In genomic region chr1:63322248-63322943, GRCh38 we compare ENCODE assay signal across 8 cellular contexts. TPM values are rescaled to one million over a fixed set of nuclear protein-coding genes. Genes with fewer than 3 reads are reported as not detected.
DNase-seq lines count a peak whose midpoint lies in the region; ATAC-seq and TF ChIP-seq lines count a peak whose summit lies in the region.

FOXD3 (plus strand) TSS chr1:63322567; CDS start chr1:63323059, 492 bp downstream.

- ATAC-seq in GM21526 (IDR thresholded peaks at IDR 0.05; ENCODE audit: low FRiP score, unreplicated experiment): peak; percentile 47
- ATAC-seq in activated CD8-positive, alpha-beta T cell treated with anti-CD3 and anti-CD28 coated beads for 36 hours: peak; percentile 19
- no peak for ATAC-seq in HG03565 (IDR thresholded peaks at IDR 0.05; ENCODE audit: unreplicated experiment)

- CTCF ChIA-PET in activated CD8-positive, alpha-beta T cell treated with anti-CD3 and anti-CD28 coated beads for 36 hours (lab: Charles Lee): interaction anchor here (1.2 kb wide), 1 partner anchor 10 kb away, joined by 6 read pairs; no protein-coding TSS in a partner anchor

- intact Hi-C loops in activated CD8-positive, alpha-beta T cell treated with anti-CD3 and anti-CD28 coated beads for 36 hours (cut with micrococcal nuclease): loop anchor here (10.0 kb wide), 1 partner anchor 202 kb away; the partner anchor contains the start of genes EFCAB7 and ITGB3BP

- DNase-seq in DMS53 (lab: John Stamatoyannopoulos, UW): peak; percentile 94
- peak; percentile 13 for DNase-seq in NB4 (ENCODE audit: low read depth)
- peak; percentile 48 for DNase-seq in activated CD8-positive, alpha-beta T cell treated with anti-CD3 and anti-CD28 coated beads for 36 hours
- peak; percentile 43 for DNase-seq in fibroblast of pulmonary artery (ENCODE audit: low read depth)
- DNase-seq in Kasumi-1 (lab: John Stamatoyannopoulos, UW): no peak

- peaks cover 41% of the 10 kb centered on the region for H3K4me1 Mint-ChIP-seq in activated CD8-positive, alpha-beta T cell treated with anti-CD3 and anti-CD28 coated beads for 36 hours (ENCODE audit: low read depth)

- H3K36me3 ChIP-seq in neuron (ENCODE audit: insufficient read depth, low read length): no peaks in the 10 kb centered on the region

- H3K4me3 ChIP-seq in NB4 (ENCODE audit: low read depth, low read length) (no peak within 1 kb of the TSS), fibroblast of pulmonary artery (replicated peaks; ENCODE audit: low read depth, low read length) (peak within 1 kb of the TSS; percentile 43), neuron (ENCODE audit: low read length) (peak within 1 kb of the TSS; percentile 40)

- H3K36me3 Mint-ChIP-seq in activated CD8-positive, alpha-beta T cell treated with anti-CD3 and anti-CD28 coated beads for 36 hours (ENCODE audit: low read depth): peaks cover 20% of the 10 kb centered on the region

- peaks cover 69% of the 10 kb centered on the region for H3K27me3 Mint-ChIP-seq in activated CD8-positive, alpha-beta T cell treated with anti-CD3 and anti-CD28 coated beads for 36 hours

- peak within 1 kb of the TSS; percentile 30 for H3K27ac Mint-ChIP-seq in activated CD8-positive, alpha-beta T cell treated with anti-CD3 and anti-CD28 coated beads for 36 hours

- H3K4me3 Mint-ChIP-seq in activated CD8-positive, alpha-beta T cell treated with anti-CD3 and anti-CD28 coated beads for 36 hours: peak within 1 kb of the TSS; percentile 72

- peaks cover 14% of the 10 kb centered on the region for H3K4me1 ChIP-seq in neuron (ENCODE audit: insufficient read depth, low read length)

- POLR2A ChIA-PET in activated CD8-positive, alpha-beta T cell treated with anti-CD3 and anti-CD28 coated beads for 36 hours (lab: Charles Lee): interaction anchor here (1.2 kb wide), 1 partner anchor 18 kb away, joined by 3 read pairs; no protein-coding TSS in a partner anchor

- H3K27me3 ChIP-seq in neuron (ENCODE audit: insufficient read depth, low read length): peaks cover 95% of the 10 kb centered on the region

- no peak for TF ChIP-seq CTCF in NB4 (IDR thresholded peaks at IDR 0.05; ENCODE audit: low read depth, low read length)
- TF ChIP-seq CTCF in activated CD8-positive, alpha-beta T cell treated with anti-CD3 and anti-CD28 coated beads for 36 hours (IDR thresholded peaks at IDR 0.05): no peak
- no peak for TF ChIP-seq CTCF in fibroblast of pulmonary artery (IDR thresholded peaks at IDR 0.05; ENCODE audit: low read length, missing control alignments)

- no peak for TF ChIP-seq POLR2A in NB4 (IDR thresholded peaks at IDR 0.05; ENCODE audit: extremely low read depth, insufficient read length)

- H3K9me3 ChIP-seq in neuron (ENCODE audit: low read length): no peaks in the 10 kb centered on the region

- peaks cover 7% of the 10 kb centered on the region for H3K9me3 Mint-ChIP-seq in activated CD8-positive, alpha-beta T cell treated with anti-CD3 and anti-CD28 coated beads for 36 hours

- peak within 1 kb of the TSS; percentile 74 for H2AFZ ChIP-seq in neuron (ENCODE audit: low read depth, low read length)

RNA-seq across cellular contexts. Expression of gene FOXD3, which starts in this region (rescaled TPM):
- total RNA-seq in activated CD8-positive, alpha-beta T cell treated with anti-CD3 and anti-CD28 coated beads for 36 hours: not detected

Comparison
In these comparisons a context has a peak if more than half of its experiments do, and no peak if none do; other contexts are left out.
1. Peak in DNase-seq and ATAC-seq in activated CD8-positive, alpha-beta T cell treated with anti-CD3 and anti-CD28 coated beads for 36 hours; RNA of the gene not detected or under 1 TPM.
2. DNase-seq: peak in DMS53 (single experiment), NB4 (single experiment) and fibroblast of pulmonary artery (single experiment); none in Kasumi-1 (0 of 2).